In genomic region chr3:25897019-25897418, GRCh38 we compare ENCODE assay signal across 8 cellular contexts.
DNase-seq lines count a peak whose midpoint lies in the region; ATAC-seq and TF ChIP-seq lines count a peak whose summit lies in the region.

No MANE protein-coding gene starts in this region.

- H3K4me1 ChIP-seq in DND-41 (ENCODE audit: insufficient read depth, low read length), result no peaks in the 10 kb centered on the region
- no peaks in the 10 kb centered on the region for H3K4me1 ChIP-seq in colonic mucosa

- TF ChIP-seq CTCF in DND-41 (IDR thresholded peaks at IDR 0.05; ENCODE audit: borderline replicate concordance, extremely low read depth, low read length, poor library complexity, severe bottlenecking) (peak; percentile 23), colonic mucosa (IDR thresholded peaks at IDR 0.05) (no peak)

- in situ Hi-C loops in KBM-7 (cut with MboI; ENCODE audit: low pct_unique_long_range_greater_than_20kb, low sequenced_read_pairs), result no loop called here

- intact Hi-C loops in colonic mucosa (cut with DNase I), result no loop called here

- H3K4me3 ChIP-seq in DND-41 (ENCODE audit: low read depth in 1 of 2, low read length in 2 of 2), result no peak overlapping the region
- no peak overlapping the region for H3K4me3 ChIP-seq in colonic mucosa

- H3K9ac ChIP-seq in DND-41 (ENCODE audit: low read depth, low read length) (no peak overlapping the region), colonic mucosa (ENCODE audit: low read depth in 2 of 2, low read length in 2 of 2) (no peak overlapping the region)

- H3K27ac ChIP-seq in DND-41 (ENCODE audit: low read length), result no peak overlapping the region
- no peak overlapping the region for H3K27ac ChIP-seq in colonic mucosa

- DNase-seq in DND-41 (no peak), KBM-7 (peak; percentile 40), colonic mucosa (peak; percentile 18), NCI-H345 (lab: John Stamatoyannopoulos, UW) (no peak)
- no peak for DNase-seq in activated CD8-positive, alpha-beta memory T cell treated with anti-CD3 and anti-CD28 coated beads, Interleukin-2, amount 50 U/mL, for 4 hours
- no peak for DNase-seq in activated CD8-positive, alpha-beta memory T cell treated with anti-CD3 and anti-CD28 coated beads for 24 hours

- no peak overlapping the region for H3K4me2 ChIP-seq in DND-41 (ENCODE audit: insufficient read depth, low read length)

- no peaks in the 10 kb centered on the region for H3K27me3 ChIP-seq in DND-41 (ENCODE audit: insufficient read depth, low read length, poor library complexity)
- H3K27me3 ChIP-seq in colonic mucosa, result no peaks in the 10 kb centered on the region

- H3K9me3 ChIP-seq in DND-41 (ENCODE audit: insufficient read depth, low read length, severe bottlenecking) (no peaks in the 10 kb centered on the region), colonic mucosa (no peaks in the 10 kb centered on the region)

- H2AFZ ChIP-seq in DND-41 (ENCODE audit: low read depth, low read length), result no peak overlapping the region

- ATAC-seq in DND-41 (ENCODE audit: insufficient read depth, low read depth), result peak; percentile 50; the same call in 1 of the 3 replicates
- ATAC-seq in GM19463 (IDR thresholded peaks at IDR 0.05; ENCODE audit: unreplicated experiment), result peak; percentile 83
- no peak for ATAC-seq in HG02840 (IDR thresholded peaks at IDR 0.05; ENCODE audit: low FRiP score, unreplicated experiment)

- no peaks in the 10 kb centered on the region for H3K79me2 ChIP-seq in DND-41 (ENCODE audit: insufficient read depth, low read length)

- no peaks in the 10 kb centered on the region for H4K20me1 ChIP-seq in DND-41 (ENCODE audit: insufficient read depth, low read length)

- H3K36me3 ChIP-seq in DND-41 (ENCODE audit: insufficient read depth, low read length) (no peaks in the 10 kb centered on the region), colonic mucosa (no peaks in the 10 kb centered on the region)

Comparison
In these comparisons a context has a peak if more than half of its experiments do, and no peak if none do; other contexts are left out.
1. DNase-seq: peak in KBM-7 (single experiment) and colonic mucosa (single experiment); none in DND-41 (single experiment), NCI-H345 (single experiment), activated CD8-positive, alpha-beta memory T cell treated with anti-CD3 and anti-CD28 coated beads, Interleukin-2, amount 50 U/mL, for 4 hours (single experiment) and activated CD8-positive, alpha-beta memory T cell treated with anti-CD3 and anti-CD28 coated beads for 24 hours (single experiment).